12 cellular contexts compared by ENCODE assay signal in the genomic region with DNA sequence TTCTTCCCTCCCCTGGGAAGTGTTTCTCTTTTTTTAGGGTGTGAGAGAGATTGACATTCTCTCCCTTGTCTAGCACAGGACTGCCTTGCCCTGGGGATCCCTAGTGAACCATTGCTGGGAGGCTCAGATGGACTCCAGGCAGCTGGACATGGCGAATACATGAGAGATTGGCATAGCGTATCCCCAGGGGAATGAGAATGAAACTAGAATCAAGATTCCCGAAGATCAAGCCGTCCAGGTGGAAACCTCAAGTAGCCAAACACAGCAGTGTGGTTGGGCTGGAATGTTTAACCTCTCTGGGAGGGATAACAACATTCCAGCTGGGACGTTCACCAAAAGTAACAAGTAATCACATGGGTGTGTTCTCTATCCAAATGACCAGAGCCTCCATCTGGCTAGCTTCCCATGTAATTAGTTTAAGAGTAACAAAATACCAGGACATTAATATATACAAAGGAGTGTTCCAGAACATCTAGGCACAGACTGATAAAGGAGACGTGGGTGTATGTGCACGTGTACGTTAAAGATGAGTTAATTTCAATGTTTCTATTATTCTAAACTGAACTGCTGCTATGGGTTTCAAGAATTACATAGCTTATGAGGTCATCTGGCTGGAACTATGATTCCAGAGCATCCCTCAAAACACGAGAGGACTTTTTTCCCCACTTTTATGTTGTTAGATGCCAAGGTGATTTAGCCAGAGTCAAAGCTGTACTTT.
DNase-seq lines count a peak whose midpoint lies in the region; ATAC-seq and TF ChIP-seq lines count a peak whose summit lies in the region.
"Had no signal": no experiment of that assay in that cellular context is flagged by ENCODE, and none has a peak within 500 bp of the region (broad histone marks: within the 10 kb centered on the region; RNA-seq: fewer than 3 reads in every experiment).

No MANE protein-coding gene starts in this region.

- TF ChIP-seq CTCF in HFFc6 (IDR thresholded peaks at IDR 0.05) (no peak), brain microvascular endothelial cell (IDR thresholded peaks at IDR 0.05; ENCODE audit: low read depth, low read length, missing control alignments) (no peak), suprapubic skin (IDR thresholded peaks at IDR 0.05) (no peak)

- peaks cover 30% of the 10 kb centered on the region for H3K4me1 ChIP-seq in suprapubic skin

- no peak for ATAC-seq in HG03280 (IDR thresholded peaks at IDR 0.05; ENCODE audit: unreplicated experiment)
- no peak for ATAC-seq in natural killer cell treated with Interleukin-12 subunit alpha and Interleukin-12 subunit beta and Interleukin-15 and Interleukin-18, amount 100 ng/mL, for 72 hours
- ATAC-seq in effector memory CD8-positive, alpha-beta T cell (replicated peaks), result no peak
- ATAC-seq: activated CD4-positive, CD25-positive, alpha-beta regulatory T cell treated with anti-CD3 and anti-CD28 coated beads, Interleukin-2, amount 50 U/mL, for 24 hours had no signal

- no peaks in the 10 kb centered on the region; the same call in 1 of the 2 replicates for H3K27me3 Mint-ChIP-seq in HFFc6 (ENCODE audit: insufficient read depth)
- H3K27me3 Mint-ChIP-seq in natural killer cell treated with Interleukin-12 subunit alpha and Interleukin-12 subunit beta and Interleukin-15 and Interleukin-18, amount 100 ng/mL, for 72 hours, result peaks cover 49 to 74% of the 10 kb centered on the region in 2 donors
- H3K27me3 Mint-ChIP-seq in effector memory CD8-positive, alpha-beta T cell, result peaks cover 48 to 85% of the 10 kb centered on the region in 2 donors

- 43% methylated on average over 9 of the region's 9 CpGs for WGBS in suprapubic skin

- no peak overlapping the region for H3K27ac ChIP-seq in brain microvascular endothelial cell
- H3K27ac ChIP-seq in suprapubic skin, result peak overlapping the region; percentile 59

- H3K4me3 ChIP-seq in brain microvascular endothelial cell (ENCODE audit: low read depth, low read length) (no peak overlapping the region), suprapubic skin (no peak overlapping the region)

- H3K36me3 Mint-ChIP-seq in HFFc6 (ENCODE audit: low read depth), result peaks cover 23% of the 10 kb centered on the region
- H3K36me3 Mint-ChIP-seq in natural killer cell treated with Interleukin-12 subunit alpha and Interleukin-12 subunit beta and Interleukin-15 and Interleukin-18, amount 100 ng/mL, for 72 hours, result no peaks in the 10 kb centered on the region
- H3K36me3 Mint-ChIP-seq in effector memory CD8-positive, alpha-beta T cell (ENCODE audit: insufficient read depth), result peaks cover 3% of the 10 kb centered on the region

- peaks cover 6% of the 10 kb centered on the region; the same call in 1 of the 2 replicates for H3K9me3 Mint-ChIP-seq in HFFc6
- H3K9me3 Mint-ChIP-seq in natural killer cell treated with Interleukin-12 subunit alpha and Interleukin-12 subunit beta and Interleukin-15 and Interleukin-18, amount 100 ng/mL, for 72 hours, result no peaks in the 10 kb centered on the region
- no peaks in the 10 kb centered on the region for H3K9me3 Mint-ChIP-seq in effector memory CD8-positive, alpha-beta T cell
- H3K9me3 Mint-ChIP-seq: dendritic cell treated with granulocyte-macrophage colony-stimulating factor and Interleukin-4, amounts not matched to agents 40 ng/mL and 50 ng/mL, for 4 days had no signal

- TF ChIP-seq EP300 in suprapubic skin (IDR thresholded peaks at IDR 0.05), result no peak

- H3K27ac Mint-ChIP-seq in HFFc6, result peak overlapping the region; percentile 90
- no peak overlapping the region for H3K27ac Mint-ChIP-seq in natural killer cell treated with Interleukin-12 subunit alpha and Interleukin-12 subunit beta and Interleukin-15 and Interleukin-18, amount 100 ng/mL, for 72 hours
- H3K27ac Mint-ChIP-seq in effector memory CD8-positive, alpha-beta T cell, result no peak overlapping the region
- H3K27ac Mint-ChIP-seq: dendritic cell treated with granulocyte-macrophage colony-stimulating factor and Interleukin-4, amounts not matched to agents 40 ng/mL and 50 ng/mL, for 4 days had no signal

- TF ChIP-seq POLR2A in suprapubic skin (IDR thresholded peaks at IDR 0.05), result no peak

- peaks cover 65% of the 10 kb centered on the region for H3K4me1 Mint-ChIP-seq in HFFc6 (ENCODE audit: low read depth)
- H3K4me1 Mint-ChIP-seq in natural killer cell treated with Interleukin-12 subunit alpha and Interleukin-12 subunit beta and Interleukin-15 and Interleukin-18, amount 100 ng/mL, for 72 hours (ENCODE audit: low read depth in 2 of 2), result no peaks in the 10 kb centered on the region
- no peaks in the 10 kb centered on the region for H3K4me1 Mint-ChIP-seq in effector memory CD8-positive, alpha-beta T cell (ENCODE audit: low read depth in 2 of 2)

- in situ Hi-C loops in brain microvascular endothelial cell (cut with HindIII; ENCODE audit: low pct_ligation_motif_present, low sequenced_read_pairs), result no loop called here

- H3K36me3 ChIP-seq in brain microvascular endothelial cell (replicated peaks), result no peaks in the 10 kb centered on the region
- H3K36me3 ChIP-seq in suprapubic skin, result no peaks in the 10 kb centered on the region

- H3K4me3 Mint-ChIP-seq in HFFc6, result peak overlapping the region; percentile 67
- no peak overlapping the region for H3K4me3 Mint-ChIP-seq in natural killer cell treated with Interleukin-12 subunit alpha and Interleukin-12 subunit beta and Interleukin-15 and Interleukin-18, amount 100 ng/mL, for 72 hours
- no peak overlapping the region for H3K4me3 Mint-ChIP-seq in effector memory CD8-positive, alpha-beta T cell
- H3K4me3 Mint-ChIP-seq: dendritic cell treated with granulocyte-macrophage colony-stimulating factor and Interleukin-4, amounts not matched to agents 40 ng/mL and 50 ng/mL, for 4 days; nephron progenitor cell had no signal

- no peaks in the 10 kb centered on the region for H3K9me3 ChIP-seq in suprapubic skin

- H3K27me3 ChIP-seq in brain microvascular endothelial cell (replicated peaks) (no peaks in the 10 kb centered on the region), suprapubic skin (no peaks in the 10 kb centered on the region)

- DNase-seq in HFFc6 (peak; percentile 81), brain microvascular endothelial cell (peak; percentile 53), islet precursor cell (peak; percentile 84), suprapubic skin (ENCODE audit: low spot score in 2 of 2) (no peak), DMS79 treated with DMSO at 0.1 percent for 48 hours (lab: John Stamatoyannopoulos, UW) (no peak)
- DNase-seq in natural killer cell treated with Interleukin-12 subunit alpha and Interleukin-12 subunit beta and Interleukin-15 and Interleukin-18, amount 100 ng/mL, for 72 hours (ENCODE audit: low spot score), result no peak
- DNase-seq in effector memory CD8-positive, alpha-beta T cell, result no peak
- DNase-seq: NCI-H1930, nephron progenitor cell had no signal

Comparison
In these comparisons a context has a peak if more than half of its experiments do, and no peak if none do; other contexts are left out.
1. DNase-seq: peak in HFFc6 (single experiment), brain microvascular endothelial cell (single experiment) and islet precursor cell (single experiment); none in suprapubic skin (0 of 2), natural killer cell treated with Interleukin-12 subunit alpha and Interleukin-12 subunit beta and Interleukin-15 and Interleukin-18, amount 100 ng/mL, for 72 hours (single experiment), effector memory CD8-positive, alpha-beta T cell (0 of 3) and DMS79 treated with DMSO at 0.1 percent for 48 hours (single experiment).